In genomic region chr1:15975805-15976680, GRCh38 we compare ENCODE assay signal across 8 cellular contexts. TPM values are rescaled to one million over a fixed set of nuclear protein-coding genes. Genes with fewer than 3 reads are reported as not detected.
DNase-seq lines count a peak whose midpoint lies in the region; ATAC-seq, FAIRE-seq and TF ChIP-seq lines count a peak whose summit lies in the region.

ZBTB17 (minus strand) TSS chr1:15976101; CDS start chr1:15948495, 27,606 bp downstream.

- H3K4me3 ChIP-seq in fibroblast of pulmonary artery (replicated peaks; ENCODE audit: low read depth, low read length) = peak within 1 kb of the TSS; percentile 85

- no peak for TF ChIP-seq CTCF in fibroblast of pulmonary artery (IDR thresholded peaks at IDR 0.05; ENCODE audit: low read length, missing control alignments)

- no peaks in the 10 kb centered on the region for H3K9me3 Mint-ChIP-seq in natural killer cell treated with Interleukin-12 subunit alpha and Interleukin-12 subunit beta and Interleukin-15 and Interleukin-18, amount 100 ng/mL, for 72 hours

- peak; percentile 64 for FAIRE-seq in H54 (lab: Jason Lieb, UNC)

- peaks cover 14% of the 10 kb centered on the region for H3K36me3 Mint-ChIP-seq in natural killer cell treated with Interleukin-12 subunit alpha and Interleukin-12 subunit beta and Interleukin-15 and Interleukin-18, amount 100 ng/mL, for 72 hours

- TF ChIP-seq POLR2A in H54 (IDR thresholded peaks at IDR 0.05; ENCODE audit: low read depth, low read length) (peak; percentile 50; the same call in 1 of the 2 replicates), Raji (IDR thresholded peaks at IDR 0.05; ENCODE audit: insufficient read depth, low read depth, low read length) (peak; percentile 89)

- DNase-seq in Daoy (ENCODE audit: low read depth) (peak; percentile 97), H54 (ENCODE audit: insufficient read length, low spot score) (peak; percentile 84), M059J (ENCODE audit: low read depth) (peak; percentile 92), fibroblast of pulmonary artery (ENCODE audit: low read depth) (peak; percentile 95)
- peak; percentile 94 for DNase-seq in activated T-helper 9 cell treated with anti-CD3 and anti-CD28 coated beads, Interleukin-2, amount 50 U/mL, for 16 hours (ENCODE audit: low read depth)
- DNase-seq in natural killer cell treated with Interleukin-12 subunit alpha and Interleukin-12 subunit beta and Interleukin-15 and Interleukin-18, amount 100 ng/mL, for 72 hours (ENCODE audit: low spot score) = peak; percentile 95
- DNase-seq in stimulated activated naive CD4-positive, alpha-beta T cell treated with Interleukin-2 at 50 U/mL for 16 hours (lab: John Stamatoyannopoulos, UW) = peak; percentile 96

- peak within 1 kb of the TSS; percentile 96 for H3K4me3 Mint-ChIP-seq in natural killer cell treated with Interleukin-12 subunit alpha and Interleukin-12 subunit beta and Interleukin-15 and Interleukin-18, amount 100 ng/mL, for 72 hours

- ATAC-seq in natural killer cell treated with Interleukin-12 subunit alpha and Interleukin-12 subunit beta and Interleukin-15 and Interleukin-18, amount 100 ng/mL, for 72 hours = peak; percentile 93 to 95

- H3K27ac Mint-ChIP-seq in natural killer cell treated with Interleukin-12 subunit alpha and Interleukin-12 subunit beta and Interleukin-15 and Interleukin-18, amount 100 ng/mL, for 72 hours = peak within 1 kb of the TSS; percentile 86 to 95

- peaks cover 33 to 37% of the 10 kb centered on the region in 2 donors for H3K4me1 Mint-ChIP-seq in natural killer cell treated with Interleukin-12 subunit alpha and Interleukin-12 subunit beta and Interleukin-15 and Interleukin-18, amount 100 ng/mL, for 72 hours (ENCODE audit: low read depth in 2 of 2)

- H3K27me3 Mint-ChIP-seq in natural killer cell treated with Interleukin-12 subunit alpha and Interleukin-12 subunit beta and Interleukin-15 and Interleukin-18, amount 100 ng/mL, for 72 hours = peaks cover 0 to 5% of the 10 kb centered on the region in 2 donors

RNA-seq across cellular contexts. Expression of gene ZBTB17, which starts in this region (rescaled TPM):
- total RNA-seq in Daoy (2014; rRNA removed; shearing (Covaris generic)) = 43.1 and 53.5 TPM in 2 replicates
- 26.6 and 37.6 TPM in 2 replicates for total RNA-seq in M059J (2014; rRNA removed; shearing (Covaris generic))
- total RNA-seq in natural killer cell treated with Interleukin-12 subunit alpha and Interleukin-12 subunit beta and Interleukin-15 and Interleukin-18, amount 100 ng/mL, for 72 hours = 100 to 1,000 TPM in 1 of 2 donors, 10 to 100 TPM in 1; 75.6 to 102 TPM

Comparison
In these comparisons a context has a peak if more than half of its experiments do, and no peak if none do; other contexts are left out.
1. Peak in every context shown above with its lines: DNase-seq, ATAC-seq and H3K4me3 ChIP-seq.